8 cellular contexts compared by ENCODE assay signal in genomic region chr17:82775033-82775823, GRCh38. TPM values are rescaled to one million over a fixed set of nuclear protein-coding genes. Genes with fewer than 3 reads are reported as not detected.
DNase-seq lines count a peak whose midpoint lies in the region; ATAC-seq lines count a peak whose summit lies in the region.

No MANE protein-coding gene starts in this region.

- H3K4me3 Mint-ChIP-seq in activated naive CD4-positive, alpha-beta T cell treated with anti-CD3 and anti-CD28 coated beads for 36 hours, result no peak overlapping the region

- CTCF ChIA-PET in activated naive CD4-positive, alpha-beta T cell treated with anti-CD3 and anti-CD28 coated beads for 36 hours (lab: Charles Lee), result interaction anchor here (0.6 to 1.3 kb wide), 10 partner anchors 11 to 425 kb away, joined by 3 to 6 read pairs (median 3); no protein-coding TSS in a partner anchor

- no peak overlapping the region for H3K27ac Mint-ChIP-seq in activated naive CD4-positive, alpha-beta T cell treated with anti-CD3 and anti-CD28 coated beads for 36 hours

- ATAC-seq in Right ventricle myocardium superior (ENCODE audit: poor library complexity), result peak; percentile 74

- DNase-seq in DMS 273 (lab: John Stamatoyannopoulos, UW; ENCODE audit: unreplicated experiment) (peak; percentile 76), DMS 273 treated with DMSO at 0.1 percent for 48 hours (lab: John Stamatoyannopoulos, UW) (no peak), NCI-H460 (ENCODE audit: extremely low read depth, low read depth) (peak; percentile 40), Right ventricle myocardium superior (peak; percentile 83), posterior cingulate gyrus (peak; percentile 49 to 96 (median 74)), NCI-H187 treated with DMSO at 0.1 percent for 48 hours (lab: John Stamatoyannopoulos, UW) (no peak), GF-D8 (lab: John Stamatoyannopoulos, UW) (no peak)
- peak; percentile 60 for DNase-seq in activated naive CD4-positive, alpha-beta T cell treated with anti-CD3 and anti-CD28 coated beads for 36 hours

- no peaks in the 10 kb centered on the region for H3K27me3 Mint-ChIP-seq in activated naive CD4-positive, alpha-beta T cell treated with anti-CD3 and anti-CD28 coated beads for 36 hours (ENCODE audit: low read depth)

- H3K4me1 Mint-ChIP-seq in activated naive CD4-positive, alpha-beta T cell treated with anti-CD3 and anti-CD28 coated beads for 36 hours (ENCODE audit: low read depth), result peaks cover 2% of the 10 kb centered on the region

- intact Hi-C loops in activated naive CD4-positive, alpha-beta T cell treated with anti-CD3 and anti-CD28 coated beads for 36 hours (cut with micrococcal nuclease), result loop anchor here (2.0 kb wide), 1 partner anchor 106 kb away; no protein-coding TSS in a partner anchor
- intact Hi-C loops in Right ventricle myocardium superior (cut with DNase I) (loop anchor here (10.0 kb wide), 1 partner anchor 420 kb away; the partner anchor contains the start of gene TEX19), posterior cingulate gyrus (cut with DNase I) (no loop called here)

- H3K36me3 Mint-ChIP-seq in activated naive CD4-positive, alpha-beta T cell treated with anti-CD3 and anti-CD28 coated beads for 36 hours (ENCODE audit: low read depth), result peaks cover 10% of the 10 kb centered on the region

- H3K9me3 Mint-ChIP-seq in activated naive CD4-positive, alpha-beta T cell treated with anti-CD3 and anti-CD28 coated beads for 36 hours, result no peaks in the 10 kb centered on the region

RNA-seq across cellular contexts. Expression of gene TBCD, which starts 23.4 kb away (rescaled TPM):
- 17.4 and 20.7 TPM in 2 replicates for total RNA-seq in NCI-H460 (2014; rRNA removed; shearing (Covaris generic))
- polyA plus RNA-seq in NCI-H460 (2014; cell fraction: nucleus; rRNA removed), result 79.5 and 104 TPM in 2 replicates
- total RNA-seq in activated naive CD4-positive, alpha-beta T cell treated with anti-CD3 and anti-CD28 coated beads for 36 hours, result 10 to 100 TPM; 71.8 to 75.3 TPM
- total RNA-seq in Right ventricle myocardium superior, result 45.1 TPM

RNA-seq across cellular contexts. Expression of gene FN3K, which starts 39.8 kb away (rescaled TPM):
- total RNA-seq in NCI-H460 (2014; rRNA removed; shearing (Covaris generic)), result 1.5 and 3.1 TPM in 2 replicates
- 0.97 and 1.2 TPM in 2 replicates for polyA plus RNA-seq in NCI-H460 (2014; cell fraction: nucleus; rRNA removed)
- 1 to 10 TPM; 1.3 to 1.8 TPM for total RNA-seq in activated naive CD4-positive, alpha-beta T cell treated with anti-CD3 and anti-CD28 coated beads for 36 hours
- 80.2 TPM for total RNA-seq in Right ventricle myocardium superior

RNA-seq across cellular contexts. Expression of gene FN3KRP, which starts 58.7 kb away (rescaled TPM):
- 10.6 and 16.4 TPM in 2 replicates for total RNA-seq in NCI-H460 (2014; rRNA removed; shearing (Covaris generic))
- polyA plus RNA-seq in NCI-H460 (2014; cell fraction: nucleus; rRNA removed), result 20.6 and 23.2 TPM in 2 replicates
- 10 to 100 TPM; 30.0 to 31.7 TPM for total RNA-seq in activated naive CD4-positive, alpha-beta T cell treated with anti-CD3 and anti-CD28 coated beads for 36 hours
- 13.2 TPM for total RNA-seq in Right ventricle myocardium superior

Comparison
In these comparisons a context has a peak if more than half of its experiments do, and no peak if none do; other contexts are left out.
1. DNase-seq: peak in DMS 273 (single experiment), NCI-H460 (single experiment), activated naive CD4-positive, alpha-beta T cell treated with anti-CD3 and anti-CD28 coated beads for 36 hours (single experiment), Right ventricle myocardium superior (single experiment) and posterior cingulate gyrus (10 of 10); none in DMS 273 treated with DMSO at 0.1 percent for 48 hours (single experiment), NCI-H187 treated with DMSO at 0.1 percent for 48 hours (single experiment) and GF-D8 (single experiment).
2. RNA of gene FN3K, which starts 39.8 kb away (total RNA-seq): 80.2 TPM in Right ventricle myocardium superior (single experiment); 1.3 to 1.8 TPM in activated naive CD4-positive, alpha-beta T cell treated with anti-CD3 and anti-CD28 coated beads for 36 hours and 1.5 to 3.1 TPM in NCI-H460; every median in the first group is over 10 times any median in the second.